In the genomic region with DNA sequence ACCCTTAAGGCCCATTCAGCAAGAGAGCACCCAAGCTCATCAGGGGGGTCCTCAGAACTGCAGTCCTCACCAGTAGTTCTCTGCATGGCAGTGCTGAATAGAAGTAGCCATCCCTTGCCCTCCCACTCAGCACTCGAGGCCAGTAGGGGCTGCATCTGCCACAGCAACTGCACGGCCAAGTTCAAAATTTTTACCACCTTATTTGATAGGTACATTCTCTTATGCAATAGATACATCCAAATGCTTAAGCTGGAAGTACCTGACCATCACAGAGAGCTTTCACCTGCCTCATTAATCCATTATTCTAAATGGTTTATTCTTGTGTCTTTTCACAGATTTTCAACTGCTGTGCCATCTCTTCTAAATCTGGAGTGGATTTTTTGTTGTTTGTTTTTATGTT, we compare ENCODE assay signal across 22 cellular contexts.
DNase-seq lines count a peak whose midpoint lies in the region; ATAC-seq and TF ChIP-seq lines count a peak whose summit lies in the region.
"Had no signal": no experiment of that assay in that cellular context is flagged by ENCODE, and none has a peak within 500 bp of the region (broad histone marks: within the 10 kb centered on the region; RNA-seq: fewer than 3 reads in every experiment).

No MANE protein-coding gene starts in this region.

- POLR2A ChIA-PET in IMR-90 (lab: Charles Lee; ENCODE audit: unreplicated experiment): no interaction called here

- H2BK20ac ChIP-seq in IMR-90 (ENCODE audit: low read depth, low read length): no peak overlapping the region

- H3K27ac Mint-ChIP-seq in mesothelial cell of epicardium: peak overlapping the region; percentile 15
- H3K27ac Mint-ChIP-seq: CD14-positive monocyte; CD4-positive, alpha-beta memory T cell; CD4-positive, CD25-positive, alpha-beta regulatory T cell had no signal

- no peak overlapping the region for H2BK5ac ChIP-seq in IMR-90 (ENCODE audit: low read depth, low read length, poor library complexity, severe bottlenecking)

- no peak for ATAC-seq in DND-41 (ENCODE audit: insufficient read depth, low read depth)
- no peak for ATAC-seq in IMR-90 (ENCODE audit: low read depth)

- no peak for TF ChIP-seq CTCF in DND-41 (IDR thresholded peaks at IDR 0.05; ENCODE audit: borderline replicate concordance, extremely low read depth, low read length, poor library complexity, severe bottlenecking)
- no peak for TF ChIP-seq CTCF in IMR-90 (conservative IDR thresholded peaks at IDR 0.05; ENCODE audit: low read depth, low read length)
- TF ChIP-seq CTCF in mesothelial cell of epicardium (IDR thresholded peaks at IDR 0.05; ENCODE audit: unreplicated experiment): no peak
- TF ChIP-seq CTCF in hepatocyte (IDR thresholded peaks at IDR 0.05; ENCODE audit: poor library complexity): no peak

- no peak overlapping the region for H3K14ac ChIP-seq in IMR-90 (replicated peaks; ENCODE audit: low read depth, low read length)

- no peak overlapping the region for H2AK5ac ChIP-seq in IMR-90 (ENCODE audit: low read depth, low read length)

- H2AK9ac ChIP-seq in IMR-90 (replicated peaks; ENCODE audit: low read depth, low read length, poor library complexity): no peak overlapping the region

- H3K9me3 Mint-ChIP-seq in mesothelial cell of epicardium: peaks cover 4% of the 10 kb centered on the region

- no peaks in the 10 kb centered on the region for H3K9me3 ChIP-seq in DND-41 (ENCODE audit: insufficient read depth, low read length, severe bottlenecking)
- H3K9me3 ChIP-seq in IMR-90 (ENCODE audit: control insufficient read depth, insufficient read depth, low read length): peaks cover 3% of the 10 kb centered on the region; the same call in 1 of the 2 replicates
- H3K9me3 ChIP-seq in hepatocyte (ENCODE audit: low read depth): no peaks in the 10 kb centered on the region
- H3K9me3 ChIP-seq: BE2C, BLaER1 had no signal

- no peak overlapping the region for H3K4me3 Mint-ChIP-seq in mesothelial cell of epicardium
- H3K4me3 Mint-ChIP-seq: CD14-positive monocyte; CD4-positive, alpha-beta memory T cell; CD4-positive, CD25-positive, alpha-beta regulatory T cell; CD8-positive, alpha-beta memory T cell had no signal

- H3K36me3 Mint-ChIP-seq in mesothelial cell of epicardium: no peaks in the 10 kb centered on the region
- H3K36me3 Mint-ChIP-seq: CD14-positive monocyte; CD4-positive, alpha-beta memory T cell; CD4-positive, CD25-positive, alpha-beta regulatory T cell; CD8-positive, alpha-beta memory T cell had no signal

- H4K91ac ChIP-seq in IMR-90 (ENCODE audit: insufficient read depth, low read depth, low read length): no peak overlapping the region

- no peak overlapping the region for H3K56ac ChIP-seq in IMR-90 (ENCODE audit: extremely low read depth, insufficient read depth, low read length)

- DNase-seq in DND-41: no peak
- DNase-seq in IMR-90: no peak
- DNase-seq in UCSD-AML1 (lab: John Stamatoyannopoulos, UW; ENCODE audit: unreplicated experiment): peak; percentile 6
- no peak for DNase-seq in mesothelial cell of epicardium (ENCODE audit: low spot score in 2 of 2, unreplicated experiment in 2 of 2)
- no peak for DNase-seq in HT-29 (ENCODE audit: low spot score)
- DNase-seq in NCI-H2227 treated with DMSO at 0.1 percent for 48 hours (lab: John Stamatoyannopoulos, UW): no peak
- DNase-seq in hepatocyte (ENCODE audit: low spot score): no peak
- DNase-seq: 8988T; ACHN; BE2C; C1 segment of cervical spinal cord; CD4-positive, alpha-beta memory T cell; CD4-positive, CD25-positive, alpha-beta regulatory T cell; CD8-positive, alpha-beta memory T cell; COR-L47; DMS 273 treated with DMSO at 0.1 percent for 48 hours; DMS153; DMS53; DMS79; GF-D8 had no signal

- dilution Hi-C loops in IMR-90 (cut with HindIII; ENCODE audit: low sequenced_read_pairs, unreplicated experiment): no loop called here

- no peaks in the 10 kb centered on the region for H3K79me1 ChIP-seq in IMR-90 (ENCODE audit: low read depth in 1 of 2, low read length in 2 of 2)

- 17% methylated on average over 1 of the region's 2 CpGs; no CpG with 5 or more reads in 1 of the 2 experiments for WGBS in IMR-90 (ENCODE audit: extremely low coverage in 2 of 2, insufficient read length in 1 of 2), 2 experiments
- 84% methylated on average over 2 of the region's 2 CpGs for WGBS in hepatocyte (ENCODE audit: low lambda C conversion rate, missing lambda C conversion rate)

- H3K4me1 ChIP-seq in DND-41 (ENCODE audit: insufficient read depth, low read length) (no peaks in the 10 kb centered on the region), IMR-90 (ENCODE audit: control insufficient read depth, insufficient read depth, low read length) (no peaks in the 10 kb centered on the region), hepatocyte (ENCODE audit: insufficient read depth) (no peaks in the 10 kb centered on the region)
- H3K4me1 ChIP-seq: BE2C had no signal

- no peak overlapping the region for H3K27ac ChIP-seq in DND-41 (ENCODE audit: low read length)
- no peak overlapping the region for H3K27ac ChIP-seq in IMR-90 (ENCODE audit: insufficient read depth, low read length)
- H3K27ac ChIP-seq in hepatocyte: no peak overlapping the region
- H3K27ac ChIP-seq: BLaER1 had no signal

- no peaks in the 10 kb centered on the region for H3K9me1 ChIP-seq in IMR-90 (ENCODE audit: insufficient read depth, low read length)

- no peak overlapping the region for H2BK120ac ChIP-seq in IMR-90 (ENCODE audit: low read depth, low read length)

- H4K20me1 ChIP-seq in DND-41 (ENCODE audit: insufficient read depth, low read length): no peaks in the 10 kb centered on the region
- no peaks in the 10 kb centered on the region for H4K20me1 ChIP-seq in IMR-90 (ENCODE audit: insufficient read depth, low read length)
- no peaks in the 10 kb centered on the region for H4K20me1 ChIP-seq in hepatocyte (ENCODE audit: insufficient read depth, poor library complexity, severe bottlenecking)
- H4K20me1 ChIP-seq: BLaER1 had no signal

- no peak overlapping the region for H3K9ac ChIP-seq in DND-41 (ENCODE audit: low read depth, low read length)
- no peak overlapping the region for H3K9ac ChIP-seq in IMR-90 (ENCODE audit: low read depth, low read length)
- H3K9ac ChIP-seq: BLaER1 had no signal

- no peak overlapping the region for H3K4me3 ChIP-seq in DND-41 (ENCODE audit: low read depth in 1 of 2, low read length in 2 of 2)
- H3K4me3 ChIP-seq in IMR-90 (ENCODE audit: insufficient read depth, low read depth, low read length): no peak overlapping the region
- no peak overlapping the region for H3K4me3 ChIP-seq in hepatocyte
- H3K4me3 ChIP-seq: BLaER1 had no signal

- intact Hi-C loops in IMR-90 (cut with micrococcal nuclease): no loop called here

- no peak overlapping the region for H3K18ac ChIP-seq in IMR-90 (ENCODE audit: low read depth, low read length)

- TF ChIP-seq POLR2A in IMR-90 (IDR thresholded peaks at IDR 0.05; ENCODE audit: low read depth, low read length): no peak

- H2AFZ ChIP-seq in DND-41 (ENCODE audit: low read depth, low read length): peak overlapping the region; percentile 10; the same call in 1 of the 2 replicates
- H2AFZ ChIP-seq in IMR-90 (replicated peaks; ENCODE audit: low read length, poor library complexity): no peak overlapping the region
- H2AFZ ChIP-seq in hepatocyte: no peak overlapping the region

- H3K4me2 ChIP-seq in DND-41 (ENCODE audit: insufficient read depth, low read length): no peak overlapping the region
- no peak overlapping the region for H3K4me2 ChIP-seq in IMR-90 (ENCODE audit: low read depth, low read length)
- H3K4me2 ChIP-seq in hepatocyte: no peak overlapping the region
- H3K4me2 ChIP-seq: BLaER1 had no signal

- TF ChIP-seq RAD21 in IMR-90 (IDR thresholded peaks at IDR 0.05; ENCODE audit: low read length): no peak

- peaks cover 29% of the 10 kb centered on the region for H3K4me1 Mint-ChIP-seq in mesothelial cell of epicardium
- H3K4me1 Mint-ChIP-seq: CD14-positive monocyte; CD4-positive, alpha-beta memory T cell; CD4-positive, CD25-positive, alpha-beta regulatory T cell had no signal

- H3K79me2 ChIP-seq in DND-41 (ENCODE audit: insufficient read depth, low read length): no peaks in the 10 kb centered on the region
- no peaks in the 10 kb centered on the region for H3K79me2 ChIP-seq in hepatocyte

- H3K4ac ChIP-seq in IMR-90 (ENCODE audit: low read depth, low read length): no peak overlapping the region

- H3K27me3 Mint-ChIP-seq in mesothelial cell of epicardium (ENCODE audit: low read depth): no peaks in the 10 kb centered on the region
- H3K27me3 Mint-ChIP-seq: CD4-positive, alpha-beta memory T cell; CD4-positive, CD25-positive, alpha-beta regulatory T cell; CD8-positive, alpha-beta memory T cell had no signal

- H3K9me2 ChIP-seq in hepatocyte (replicated peaks; ENCODE audit: insufficient read depth): no peaks in the 10 kb centered on the region

- no peaks in the 10 kb centered on the region for H3K27me3 ChIP-seq in DND-41 (ENCODE audit: insufficient read depth, low read length, poor library complexity)
- no peaks in the 10 kb centered on the region for H3K27me3 ChIP-seq in IMR-90 (ENCODE audit: control insufficient read depth, insufficient read depth, low read length)
- no peaks in the 10 kb centered on the region for H3K27me3 ChIP-seq in hepatocyte
- H3K27me3 ChIP-seq: BE2C, BLaER1 had no signal

- H3K23ac ChIP-seq in IMR-90 (ENCODE audit: low read depth, low read length): no peak overlapping the region

- CTCF ChIA-PET in IMR-90 (lab: Yijun Ruan, JAX): no interaction called here

- BruUV-seq in IMR-90 (replicated peaks; lab: Mats Ljungman, UMichigan): no TSS peak

- no peak overlapping the region for H2BK15ac ChIP-seq in IMR-90 (ENCODE audit: low read depth, low read length)

- in situ Hi-C loops in IMR-90 (cut with MboI; ENCODE audit: low sequenced_read_pairs): no loop called here

- H4K8ac ChIP-seq in IMR-90 (ENCODE audit: low read depth in 2 of 2, low read length in 2 of 2): no peak overlapping the region

- no peaks in the 10 kb centered on the region for H3K36me3 ChIP-seq in DND-41 (ENCODE audit: insufficient read depth, low read length)
- H3K36me3 ChIP-seq in IMR-90 (ENCODE audit: control insufficient read depth, insufficient read depth, low read length): no peaks in the 10 kb centered on the region
- no peaks in the 10 kb centered on the region for H3K36me3 ChIP-seq in hepatocyte (replicated peaks; ENCODE audit: insufficient read depth, low read depth)
- H3K36me3 ChIP-seq: BE2C, BLaER1 had no signal

- H4K5ac ChIP-seq in IMR-90 (ENCODE audit: low read depth, low read length): no peak overlapping the region

TF ChIP-seq in IMR-90, 13 proteins besides CTCF, POLR2A, EP300 and RAD21:
- no peak for TF ChIP-seq NFE2L2 (IDR thresholded peaks at IDR 0.05; ENCODE audit: low read depth, low read length)
- TF ChIP-seq CEBPB (IDR thresholded peaks at IDR 0.05; ENCODE audit: low read depth, low read length): peak; percentile 47
